8 cellular contexts compared by ENCODE assay signal in the genomic region with DNA sequence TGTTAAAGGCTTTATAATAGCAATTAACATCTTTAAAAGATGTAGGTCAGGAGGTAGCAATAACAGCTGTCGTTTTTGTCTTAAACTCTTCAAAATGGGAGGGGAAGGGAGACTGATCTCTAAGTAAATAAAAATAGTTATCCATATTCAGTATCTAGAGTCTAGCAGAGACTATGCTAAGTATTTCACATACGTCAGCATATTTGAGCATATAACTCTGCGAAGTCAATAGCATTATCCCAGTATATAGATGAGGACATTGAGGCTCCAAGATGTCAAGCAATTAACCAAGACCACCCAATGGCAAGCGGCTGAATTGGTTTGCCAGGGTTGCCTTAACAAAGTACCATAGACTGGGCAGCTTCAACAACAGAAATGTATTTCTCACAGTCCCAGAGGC.
"Had no signal": no experiment of that assay in that cellular context is flagged by ENCODE, and none has a peak within 500 bp of the region (broad histone marks: within the 10 kb centered on the region; RNA-seq: fewer than 3 reads in every experiment).

No MANE protein-coding gene starts in this region.

- H3K4me3 Mint-ChIP-seq: GM23338, HFFc6 had no signal

- DNase-seq: H7, HFFc6, KBM-7 had no signal

- H3K4me3 ChIP-seq: GM23338, HAP-1 had no signal

- H3K36me3 ChIP-seq: HAP-1 had no signal

- ATAC-seq: GM23338, HCT116 had no signal

- H3K9me3 ChIP-seq: HAP-1 had no signal

- H3K4me2 ChIP-seq: KMS-11 had no signal

- FAIRE-seq: HTR-8/SVneo had no signal

- H3K27ac Mint-ChIP-seq: GM23338, HFFc6 had no signal

- H3K9me3 Mint-ChIP-seq: HFFc6 had no signal

- H3K9ac ChIP-seq: KMS-11 had no signal

- H3K27ac ChIP-seq: KMS-11 had no signal
